Comparison of ENCODE assay signal across 9 cellular contexts in the genomic region with DNA sequence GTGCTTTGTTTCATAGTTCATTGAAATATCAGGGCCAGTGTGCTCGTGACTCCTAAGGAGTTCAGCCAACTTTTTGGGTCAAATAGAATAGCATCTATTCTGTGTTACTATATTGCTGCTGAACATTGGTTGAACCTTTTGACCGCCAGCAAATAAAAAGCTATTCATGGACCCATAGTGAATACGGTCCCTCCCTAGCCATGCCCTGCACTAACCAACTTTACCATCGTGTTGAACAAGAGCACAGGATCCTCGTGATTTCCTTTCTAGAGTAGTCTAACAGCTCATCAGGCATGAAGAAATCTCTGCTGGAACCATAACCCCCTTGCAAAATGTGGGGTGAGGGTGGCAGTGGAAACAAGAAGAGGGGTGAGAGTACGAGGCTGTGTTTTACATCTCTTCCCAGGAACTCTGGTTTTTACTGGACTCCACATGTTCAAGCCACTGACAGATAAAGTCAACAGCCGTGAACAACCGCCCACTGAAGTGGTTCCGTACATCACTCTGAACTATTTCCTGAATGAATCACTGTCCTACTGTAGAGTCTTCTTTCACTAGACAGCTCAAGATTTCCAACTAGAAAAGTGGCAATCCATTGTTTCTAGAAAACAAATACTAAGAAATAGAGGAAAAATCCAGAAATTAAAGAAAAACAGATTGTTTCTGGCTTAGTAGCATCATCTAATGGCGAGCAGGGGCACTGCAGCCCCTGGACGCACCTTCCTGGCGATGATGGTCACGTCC.
DNase-seq lines count a peak whose midpoint lies in the region; ATAC-seq, FAIRE-seq and TF ChIP-seq lines count a peak whose summit lies in the region.
"Had no signal": no experiment of that assay in that cellular context is flagged by ENCODE, and none has a peak within 500 bp of the region (broad histone marks: within the 10 kb centered on the region; RNA-seq: fewer than 3 reads in every experiment).

No MANE protein-coding gene starts in this region.

- H3K9me3 Mint-ChIP-seq in osteocyte (ENCODE audit: unreplicated experiment) = no peaks in the 10 kb centered on the region

- intact Hi-C loops in endothelial cell of umbilical vein (cut with micrococcal nuclease) = loop anchor here (1.0 to 10.0 kb wide), 4 partner anchors 128 to 475 kb away; a partner anchor contains a TSS

- no peak overlapping the region for H3K4me3 Mint-ChIP-seq in osteocyte (ENCODE audit: unreplicated experiment)

- peak; percentile 86 for FAIRE-seq in endothelial cell of umbilical vein (lab: Jason Lieb, UNC)
- FAIRE-seq: colon had no signal

- no peak for TF ChIP-seq POLR2A in endothelial cell of umbilical vein (IDR thresholded peaks at IDR 0.05; ENCODE audit: low read depth, low read length)

- H3K79me2 ChIP-seq in endothelial cell of umbilical vein (ENCODE audit: control insufficient read depth, insufficient read depth, low read length) = no peaks in the 10 kb centered on the region

- H3K9ac ChIP-seq in endothelial cell of umbilical vein (replicated peaks; ENCODE audit: extremely low read depth, insufficient read depth, low read length) = no peak overlapping the region

- peak; percentile 40; the same call in 1 of the 3 replicates for ATAC-seq in SK-N-SH treated with all-trans-retinoic acid at 6 μM for 48 hours
- no peak for ATAC-seq in GM18867 (IDR thresholded peaks at IDR 0.05; ENCODE audit: unreplicated experiment)

- H4K20me1 ChIP-seq in endothelial cell of umbilical vein (replicated peaks; ENCODE audit: control insufficient read depth, extremely low read depth, insufficient read depth, low read length) = no peaks in the 10 kb centered on the region

- H3K27me3 Mint-ChIP-seq in osteocyte (ENCODE audit: unreplicated experiment) = peaks cover 31% of the 10 kb centered on the region

- POLR2A ChIA-PET in endothelial cell of umbilical vein (lab: Charles Lee) = no interaction called here

- CTCF ChIA-PET in endothelial cell of umbilical vein (lab: Charles Lee) = interaction anchor here (0.6 to 3.9 kb wide), 28 partner anchors 9 to 1379 kb away, joined by 3 to 113 read pairs (median 5); a partner anchor contains a TSS

- H3K27me3 ChIP-seq in endothelial cell of umbilical vein (ENCODE audit: control insufficient read depth in 2 of 2, insufficient read depth in 2 of 2, low read length in 2 of 2) = peaks cover 0 to 5% of the 10 kb centered on the region in 2 experiments

- no peaks in the 10 kb centered on the region for H3K36me3 ChIP-seq in endothelial cell of umbilical vein (ENCODE audit: control insufficient read depth in 2 of 2, extremely low read depth in 1 of 2, insufficient read depth in 2 of 2, low read length in 2 of 2)

- dilution Hi-C loops in endothelial cell of umbilical vein (cut with MboI; ENCODE audit: extremely low pct_ligation_motif_present, low sequenced_read_pairs) = no loop called here

- peak; percentile 89 to 99 for TF ChIP-seq CTCF in endothelial cell of umbilical vein (IDR thresholded peaks at IDR 0.05; ENCODE audit: extremely low read depth in 1 of 2, insufficient read depth in 1 of 2, low read depth in 1 of 2, low read length in 2 of 2)
- peak; percentile 89 for TF ChIP-seq CTCF in osteocyte (IDR thresholded peaks at IDR 0.05)

- H2AFZ ChIP-seq in endothelial cell of umbilical vein (ENCODE audit: low read depth, low read length) = no peak overlapping the region

- no peak overlapping the region for H3K4me2 ChIP-seq in endothelial cell of umbilical vein (ENCODE audit: insufficient read depth, low read length)

- DNase-seq in activated T-cell treated with anti-CD3 and anti-CD28 coated beads for 48 hours (ENCODE audit: low read depth) = peak; percentile 33
- DNase-seq in activated T-cell treated with anti-CD3 and anti-CD28 coated beads, Interleukin-2, amount 50 U/mL, for 1 hour = no peak
- peak; percentile 49 for DNase-seq in endothelial cell of umbilical vein (ENCODE audit: low read depth, low spot score)
- peak; percentile 36 for DNase-seq in osteocyte (ENCODE audit: extremely low spot score, unreplicated experiment)
- DNase-seq in NCI-H2107 (lab: John Stamatoyannopoulos, UW) = no peak
- DNase-seq in NCI-H1105 treated with DMSO at 0.1 percent for 48 hours (lab: John Stamatoyannopoulos, UW) = no peak

- no peak overlapping the region for H3K27ac Mint-ChIP-seq in osteocyte (ENCODE audit: unreplicated experiment)

- peaks cover 2% of the 10 kb centered on the region for H3K36me3 Mint-ChIP-seq in osteocyte (ENCODE audit: unreplicated experiment)

- no peaks in the 10 kb centered on the region for H3K9me1 ChIP-seq in endothelial cell of umbilical vein (replicated peaks; ENCODE audit: control insufficient read depth, extremely low read depth, insufficient read depth, low read length)

- no TSS peak for BruUV-seq in endothelial cell of umbilical vein (replicated peaks; lab: Mats Ljungman, UMichigan)

- no peaks in the 10 kb centered on the region for H3K9me3 ChIP-seq in endothelial cell of umbilical vein (replicated peaks; ENCODE audit: control insufficient read depth, insufficient read depth, low read length)

- H3K4me3 ChIP-seq in endothelial cell of umbilical vein (replicated peaks in 1 of 3; ENCODE audit: insufficient read depth in 1 of 3, low read depth in 1 of 3, low read length in 3 of 3) = no peak overlapping the region

- no peak overlapping the region for H3K27ac ChIP-seq in endothelial cell of umbilical vein (ENCODE audit: insufficient read depth, low read depth, low read length)

- no peaks in the 10 kb centered on the region for H3K4me1 ChIP-seq in endothelial cell of umbilical vein (ENCODE audit: control insufficient read depth, extremely low read depth, insufficient read depth, low read length)

- H3K4me1 Mint-ChIP-seq in osteocyte (ENCODE audit: unreplicated experiment) = peaks cover 14% of the 10 kb centered on the region

TF ChIP-seq in SK-N-SH treated with all-trans-retinoic acid at 6 μM for 48 hours, 23 proteins besides CTCF, POLR2A, EP300 and RAD21 (continues in another document):
- TF ChIP-seq ZFP3 (CRISPR knock-in tag; IDR thresholded peaks at IDR 0.05) = no peak
- TF ChIP-seq GLIS3 (CRISPR knock-in tag; IDR thresholded peaks at IDR 0.05) = no peak
- TF ChIP-seq SNAI2 (CRISPR knock-in tag; IDR thresholded peaks at IDR 0.05) = no peak
- TF ChIP-seq, protein P1, sequence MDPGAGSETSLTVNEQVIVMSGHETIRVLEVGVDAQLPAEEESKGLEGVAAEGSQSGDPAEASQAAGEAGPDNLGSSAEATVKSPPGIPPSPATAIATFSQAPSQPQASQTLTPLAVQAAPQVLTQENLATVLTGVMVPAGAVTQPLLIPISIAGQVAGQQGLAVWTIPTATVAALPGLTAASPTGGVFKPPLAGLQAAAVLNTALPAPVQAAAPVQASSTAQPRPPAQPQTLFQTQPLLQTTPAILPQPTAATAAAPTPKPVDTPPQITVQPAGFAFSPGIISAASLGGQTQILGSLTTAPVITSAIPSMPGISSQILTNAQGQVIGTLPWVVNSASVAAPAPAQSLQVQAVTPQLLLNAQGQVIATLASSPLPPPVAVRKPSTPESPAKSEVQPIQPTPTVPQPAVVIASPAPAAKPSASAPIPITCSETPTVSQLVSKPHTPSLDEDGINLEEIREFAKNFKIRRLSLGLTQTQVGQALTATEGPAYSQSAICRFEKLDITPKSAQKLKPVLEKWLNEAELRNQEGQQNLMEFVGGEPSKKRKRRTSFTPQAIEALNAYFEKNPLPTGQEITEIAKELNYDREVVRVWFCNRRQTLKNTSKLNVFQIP (CRISPR knock-in tag; IDR thresholded peaks at IDR 0.05; ENCODE audit: borderline replicate concordance, low read depth) = no peak
- TF ChIP-seq OSR1 (CRISPR knock-in tag; IDR thresholded peaks at IDR 0.05) = no peak
- TF ChIP-seq ZNF565 (CRISPR knock-in tag; conservative IDR thresholded peaks at IDR 0.05; ENCODE audit: low read depth) = no peak
- TF ChIP-seq ZNF70 (CRISPR knock-in tag; IDR thresholded peaks at IDR 0.05) = no peak
- no peak for TF ChIP-seq RARB (CRISPR knock-in tag; IDR thresholded peaks at IDR 0.05)
- no peak for TF ChIP-seq ARNTL (CRISPR knock-in tag; IDR thresholded peaks at IDR 0.05; ENCODE audit: borderline replicate concordance, low read depth)
- TF ChIP-seq ZFP30 (CRISPR knock-in tag; IDR thresholded peaks at IDR 0.05) = no peak
- no peak for TF ChIP-seq BACH2 (CRISPR knock-in tag; IDR thresholded peaks at IDR 0.05; ENCODE audit: borderline replicate concordance)
- no peak for TF ChIP-seq ZC3H10 (CRISPR knock-in tag; IDR thresholded peaks at IDR 0.05)
- TF ChIP-seq ZNF8 (CRISPR knock-in tag; IDR thresholded peaks at IDR 0.05) = no peak
- no peak for TF ChIP-seq ESRRG (CRISPR knock-in tag; IDR thresholded peaks at IDR 0.05)

TF ChIP-seq in endothelial cell of umbilical vein, 7 proteins besides CTCF, POLR2A, EP300 and RAD21:
- TF ChIP-seq EZH2 (IDR thresholded peaks at IDR 0.05; ENCODE audit: borderline replicate concordance, low read depth, low read length, severe bottlenecking) = no peak
- TF ChIP-seq FOS (IDR thresholded peaks at IDR 0.05; ENCODE audit: borderline replicate concordance, insufficient read depth, low read length) = peak; percentile 63

Comparison
In these comparisons a context has a peak if more than half of its experiments do, and no peak if none do; other contexts are left out.
1. DNase-seq: peak in activated T-cell treated with anti-CD3 and anti-CD28 coated beads for 48 hours (single experiment), endothelial cell of umbilical vein (single experiment) and osteocyte (single experiment); none in activated T-cell treated with anti-CD3 and anti-CD28 coated beads, Interleukin-2, amount 50 U/mL, for 1 hour (single experiment), NCI-H2107 (single experiment) and NCI-H1105 treated with DMSO at 0.1 percent for 48 hours (single experiment).